ENCODE assay signal across 2 cellular contexts in the genomic region with DNA sequence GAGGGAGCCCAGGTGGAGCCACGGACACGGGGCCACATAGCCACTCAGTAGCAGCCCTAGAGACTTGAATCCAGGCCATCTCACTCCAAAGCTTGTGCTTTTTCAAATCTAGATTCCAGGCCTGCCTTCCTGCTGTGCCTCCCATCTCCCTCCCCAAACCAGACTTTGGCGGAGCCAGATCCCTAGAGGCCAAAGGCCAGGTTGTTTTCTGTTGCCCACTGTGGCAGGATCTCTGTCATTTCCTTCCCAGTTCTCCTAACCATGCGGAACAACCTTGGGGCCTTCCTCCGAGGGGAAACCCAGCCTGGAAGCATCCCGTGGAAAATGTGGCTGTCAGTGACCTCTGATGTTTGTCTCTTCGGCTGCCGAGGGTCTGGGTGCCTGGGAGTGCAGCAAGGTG.
TF ChIP-seq lines count a peak whose summit lies in the region.

No MANE protein-coding gene starts in this region.

TF ChIP-seq in IMR-90, 13 proteins besides CTCF, POLR2A, EP300 and RAD21 (continued from another document):
- TF ChIP-seq USF2 (IDR thresholded peaks at IDR 0.05; ENCODE audit: low read depth, low read length) = no peak
- TF ChIP-seq CHD1 (IDR thresholded peaks at IDR 0.05; ENCODE audit: low read depth, low read length) = no peak
- no peak for TF ChIP-seq RFX5 (IDR thresholded peaks at IDR 0.05; ENCODE audit: low read depth, low read length)
- no peak for TF ChIP-seq BHLHE40 (IDR thresholded peaks at IDR 0.05; ENCODE audit: low read depth, low read length)
- no peak for TF ChIP-seq MAZ (IDR thresholded peaks at IDR 0.05; ENCODE audit: borderline replicate concordance, low read depth, low read length)
- TF ChIP-seq MAFK (IDR thresholded peaks at IDR 0.05; ENCODE audit: low read depth, low read length) = no peak
- TF ChIP-seq ELK1 (IDR thresholded peaks at IDR 0.05; ENCODE audit: borderline replicate concordance, low read depth, low read length) = no peak
- no peak for TF ChIP-seq FOS (IDR thresholded peaks at IDR 0.05; ENCODE audit: low read depth, low read length)
- no peak for TF ChIP-seq CEBPB (IDR thresholded peaks at IDR 0.05; ENCODE audit: low read depth, low read length)
- no peak for TF ChIP-seq RCOR1 (IDR thresholded peaks at IDR 0.05; ENCODE audit: insufficient replicate concordance, low read length)

TF ChIP-seq in HEK293T, 16 proteins besides CTCF, POLR2A, EP300 and RAD21 (continued from another document):
- TF ChIP-seq ELF4 (IDR thresholded peaks at IDR 0.05) (no peak), FOXK2 (IDR thresholded peaks at IDR 0.05) (no peak), ARNT (IDR thresholded peaks at IDR 0.05) (no peak), PKNOX1 (IDR thresholded peaks at IDR 0.05) (no peak), LEF1 (IDR thresholded peaks at IDR 0.05; ENCODE audit: borderline replicate concordance) (no peak), ZNF384 (IDR thresholded peaks at IDR 0.05) (no peak), L3MBTL2 (conservative IDR thresholded peaks at IDR 0.05) (no peak)
TF ChIP-seq in HEK293T: peak in this region for 0.
